Comparison of ENCODE assay signal across 21 cellular contexts in the genomic region with DNA sequence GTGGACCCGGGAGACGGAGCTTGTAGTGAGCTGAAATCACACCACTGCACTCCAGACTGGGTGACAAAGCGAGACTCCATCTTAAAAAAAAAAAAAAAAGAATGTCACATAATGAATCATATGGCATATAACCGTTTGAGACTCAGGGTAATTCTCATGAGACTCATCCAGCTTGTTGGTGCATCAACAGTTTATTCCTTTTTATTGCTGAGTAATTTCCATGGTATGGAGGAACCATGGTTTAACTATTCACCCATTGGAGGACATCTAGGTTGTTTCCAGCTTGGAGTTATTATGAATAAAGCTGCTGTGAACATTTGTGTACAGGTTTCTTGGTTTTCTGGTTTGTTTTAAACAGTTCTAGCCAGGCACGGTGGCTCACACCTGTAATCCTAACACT. TPM values are rescaled to one million over a fixed set of nuclear protein-coding genes. Genes with fewer than 3 reads are reported as not detected.
DNase-seq lines count a peak whose midpoint lies in the region; ATAC-seq and TF ChIP-seq lines count a peak whose summit lies in the region.
"Had no signal": no experiment of that assay in that cellular context is flagged by ENCODE, and none has a peak within 500 bp of the region (broad histone marks: within the 10 kb centered on the region; RNA-seq: fewer than 3 reads in every experiment).

No MANE protein-coding gene starts in this region.

- ATAC-seq in HG03135 (IDR thresholded peaks at IDR 0.05; ENCODE audit: unreplicated experiment) = no peak
- ATAC-seq: natural killer cell had no signal

- in situ Hi-C loops in KBM-7 (cut with MboI; ENCODE audit: low pct_unique_long_range_greater_than_20kb, low sequenced_read_pairs) = no loop called here

- TF ChIP-seq CTCF in VCaP (conservative IDR thresholded peaks at IDR 0.05) = no peak
- TF ChIP-seq CTCF in foreskin fibroblast (IDR thresholded peaks at IDR 0.05; ENCODE audit: low read depth, low read length) = no peak

- peak overlapping the region; percentile 57; the same call in 1 of the 2 replicates for H3K27ac ChIP-seq in VCaP

- peak; percentile 48 for DNase-seq in A172 (ENCODE audit: low spot score)
- peak; percentile 76 for DNase-seq in GM04504 (ENCODE audit: low read depth)
- DNase-seq in foreskin fibroblast = peak; percentile 67 to 73
- no peak for DNase-seq in HuH-7 (ENCODE audit: low spot score)
- no peak for DNase-seq in KBM-7
- no peak for DNase-seq in cerebellar nuclear complex (lab: John Stamatoyannopoulos, UW)
- DNase-seq: 8988T; activated CD4-positive, alpha-beta memory T cell treated with anti-CD3 and anti-CD28 coated beads for 36 hours; activated naive CD4-positive, alpha-beta T cell treated with anti-CD3 and anti-CD28 coated beads, Interleukin-2, amount 50 U/mL, for 16 hours; activated T-cell treated with anti-CD3 and anti-CD28 coated beads, Interleukin-2, amount 50 U/mL, for 1 hour; CD8-positive, alpha-beta memory T cell; head of caudate nucleus; immature natural killer cell; mesendoderm; natural killer cell; NCI-H2029 treated with DMSO at 0.1 percent for 48 hours; NCI-H510A; stimulated activated CD4-positive, alpha-beta T cell treated with anti-CD3 and anti-CD28 coated beads, Interleukin-4, amount 100 ng/mL, for 4 hours had no signal

- no peak overlapping the region for H3K4me3 ChIP-seq in foreskin fibroblast (ENCODE audit: low read depth in 1 of 2, low read length in 2 of 2)
- H3K4me3 ChIP-seq: smooth muscle cell had no signal

RNA-seq across cellular contexts. Expression of a gene that starts 25.3 kb away (rescaled TPM):
- 3.4 and 5.3 TPM in 2 replicates for total RNA-seq in A172 (2014; rRNA removed; shearing (Covaris generic))

Comparison
In these comparisons a context has a peak if more than half of its experiments do, and no peak if none do; other contexts are left out.
1. DNase-seq: peak in A172 (single experiment), GM04504 (single experiment) and foreskin fibroblast (2 of 2); none in HuH-7 (single experiment), KBM-7 (single experiment) and cerebellar nuclear complex (0 of 2).